In genomic region chr17:43873091-43873490, GRCh38 we compare ENCODE assay signal across 27 cellular contexts. TPM values are rescaled to one million over a fixed set of nuclear protein-coding genes. Genes with fewer than 3 reads are reported as not detected.
DNase-seq lines count a peak whose midpoint lies in the region; ATAC-seq and TF ChIP-seq lines count a peak whose summit lies in the region.
"Had no signal": no experiment of that assay in that cellular context is flagged by ENCODE, and none has a peak within 500 bp of the region (broad histone marks: within the 10 kb centered on the region; RNA-seq: fewer than 3 reads in every experiment).

No MANE protein-coding gene starts in this region.

- H3K4me3 ChIP-seq in breast epithelium = no peak overlapping the region
- H3K4me3 ChIP-seq in PC-3 (ENCODE audit: low read length) = no peak overlapping the region
- no peak overlapping the region for H3K4me3 ChIP-seq in kidney epithelial cell (ENCODE audit: low read depth, low read length)
- no peak overlapping the region for H3K4me3 ChIP-seq in gastroesophageal sphincter
- H3K4me3 ChIP-seq: gastrocnemius medialis, GM23248, K562 had no signal

- H3K27ac Mint-ChIP-seq in MCF 10A (ENCODE audit: low read depth, unreplicated experiment) = no peak overlapping the region
- H3K27ac Mint-ChIP-seq in natural killer cell treated with Interleukin-12 subunit alpha and Interleukin-12 subunit beta and Interleukin-15 and Interleukin-18, amount 100 ng/mL, for 72 hours = no peak overlapping the region
- H3K27ac Mint-ChIP-seq: nephron progenitor cell had no signal

- H4K20me1 ChIP-seq in PC-3 (ENCODE audit: low read length) = no peaks in the 10 kb centered on the region

- H3K4me1 ChIP-seq in breast epithelium = no peaks in the 10 kb centered on the region
- no peaks in the 10 kb centered on the region for H3K4me1 ChIP-seq in PC-3 (ENCODE audit: insufficient read depth, low read length)
- no peaks in the 10 kb centered on the region for H3K4me1 ChIP-seq in gastroesophageal sphincter
- H3K4me1 ChIP-seq: gastrocnemius medialis, upper lobe of right lung had no signal

- no peak for TF ChIP-seq POLR2A in breast epithelium (IDR thresholded peaks at IDR 0.05)
- no peak for TF ChIP-seq POLR2A in gastroesophageal sphincter (IDR thresholded peaks at IDR 0.05)

- CTCF ChIA-PET in MCF 10A (lab: Yijun Ruan, JAX) (interaction anchor here (0.6 kb wide), 2 partner anchors 437 to 1406 kb away, joined by 3 read pairs; no protein-coding TSS in a partner anchor), PC-3 (lab: Charles Lee) (no interaction called here)

- no TSS peak for BruUV-seq in MCF 10A (replicated peaks; lab: Mats Ljungman, UMichigan)
- BruUV-seq in PC-3 (replicated peaks; lab: Mats Ljungman, UMichigan) = no TSS peak

- H3K4me2 ChIP-seq in PC-3 (ENCODE audit: low read length) = no peak overlapping the region

- H3K9me3 ChIP-seq in breast epithelium (no peaks in the 10 kb centered on the region), PC-3 (ENCODE audit: low read length) (no peaks in the 10 kb centered on the region), gastroesophageal sphincter (no peaks in the 10 kb centered on the region)
- H3K9me3 ChIP-seq: gastrocnemius medialis, SJSA1, upper lobe of right lung had no signal

- no peaks in the 10 kb centered on the region for H3F3A ChIP-seq in PC-3 (ENCODE audit: low read length, unreplicated experiment)

- no peak overlapping the region for H3K9ac ChIP-seq in PC-3 (ENCODE audit: low read length)
- H3K9ac ChIP-seq: GM23248 had no signal

- H3K79me2 ChIP-seq in PC-3 (ENCODE audit: low read length) = no peaks in the 10 kb centered on the region

- H3K4me3 Mint-ChIP-seq in MCF 10A (ENCODE audit: unreplicated experiment) = no peak overlapping the region
- H3K4me3 Mint-ChIP-seq in natural killer cell treated with Interleukin-12 subunit alpha and Interleukin-12 subunit beta and Interleukin-15 and Interleukin-18, amount 100 ng/mL, for 72 hours = no peak overlapping the region
- H3K4me3 Mint-ChIP-seq: nephron progenitor cell had no signal

- TF ChIP-seq EP300 in gastroesophageal sphincter (IDR thresholded peaks at IDR 0.05) = no peak

- POLR2A ChIA-PET in MCF 10A (lab: Yijun Ruan, JAX) (interaction anchor here (0.7 kb wide), 1 partner anchor 569 kb away, joined by 3 read pairs; no protein-coding TSS in a partner anchor), PC-3 (lab: Charles Lee; ENCODE audit: unreplicated experiment) (interaction anchor here (0.7 kb wide), 1 partner anchor 172 kb away, joined by 3 read pairs; no protein-coding TSS in a partner anchor)

- TF ChIP-seq CTCF in MCF 10A (IDR thresholded peaks at IDR 0.05; ENCODE audit: unreplicated experiment) (peak; percentile 5), breast epithelium (IDR thresholded peaks at IDR 0.05) (no peak), PC-3 (conservative IDR thresholded peaks at IDR 0.05; ENCODE audit: low read depth, low read length) (0 out of 2 replicates have a peak, but pooled peaks have one; percentile 26), kidney epithelial cell (IDR thresholded peaks at IDR 0.05; ENCODE audit: insufficient read depth, low read length, poor library complexity, severe bottlenecking) (peak; percentile 9), gastroesophageal sphincter (IDR thresholded peaks at IDR 0.05) (no peak)

- no peak overlapping the region for H2AFZ ChIP-seq in PC-3 (ENCODE audit: low read length)
- H2AFZ ChIP-seq: GM23248 had no signal

- no peak overlapping the region for H3K27ac ChIP-seq in breast epithelium
- H3K27ac ChIP-seq in PC-3 (ENCODE audit: low read length) = no peak overlapping the region
- no peak overlapping the region for H3K27ac ChIP-seq in gastroesophageal sphincter
- H3K27ac ChIP-seq: gastrocnemius medialis, GM23248, SJSA1, VCaP had no signal

- H3K36me3 ChIP-seq in breast epithelium = no peaks in the 10 kb centered on the region
- H3K36me3 ChIP-seq in PC-3 (ENCODE audit: low read depth, low read length) = no peaks in the 10 kb centered on the region
- H3K36me3 ChIP-seq in kidney epithelial cell (ENCODE audit: control insufficient read depth, insufficient read depth, low read length) = no peaks in the 10 kb centered on the region
- peaks cover 0 to 26% of the 10 kb centered on the region in 2 donors for H3K36me3 ChIP-seq in gastroesophageal sphincter
- H3K36me3 ChIP-seq: gastrocnemius medialis, SJSA1, upper lobe of right lung had no signal

- peaks cover 38% of the 10 kb centered on the region for H3K27me3 Mint-ChIP-seq in MCF 10A (ENCODE audit: insufficient read depth, unreplicated experiment)
- H3K27me3 Mint-ChIP-seq in natural killer cell treated with Interleukin-12 subunit alpha and Interleukin-12 subunit beta and Interleukin-15 and Interleukin-18, amount 100 ng/mL, for 72 hours = peaks cover 24 to 27% of the 10 kb centered on the region in 2 donors

- H3K4me1 Mint-ChIP-seq in MCF 10A (ENCODE audit: insufficient read depth, unreplicated experiment) = peaks cover 8% of the 10 kb centered on the region
- no peaks in the 10 kb centered on the region for H3K4me1 Mint-ChIP-seq in natural killer cell treated with Interleukin-12 subunit alpha and Interleukin-12 subunit beta and Interleukin-15 and Interleukin-18, amount 100 ng/mL, for 72 hours (ENCODE audit: low read depth in 2 of 2)

- H3K36me3 Mint-ChIP-seq in MCF 10A (ENCODE audit: insufficient read depth, unreplicated experiment) = no peaks in the 10 kb centered on the region
- H3K36me3 Mint-ChIP-seq in natural killer cell treated with Interleukin-12 subunit alpha and Interleukin-12 subunit beta and Interleukin-15 and Interleukin-18, amount 100 ng/mL, for 72 hours = no peaks in the 10 kb centered on the region

- intact Hi-C loops in MCF 10A (cut with micrococcal nuclease) (no loop called here), breast epithelium (cut with DNase I; ENCODE audit: low total_unique reads) (no loop called here), PC-3 (cut with micrococcal nuclease) (no loop called here)

- DNase-seq in MCF 10A (ENCODE audit: unreplicated experiment) = no peak
- no peak for DNase-seq in breast epithelium (ENCODE audit: low spot score in 2 of 2)
- DNase-seq in PC-3 = no peak
- DNase-seq in kidney epithelial cell (ENCODE audit: low read depth) = no peak
- no peak for DNase-seq in natural killer cell treated with Interleukin-12 subunit alpha and Interleukin-12 subunit beta and Interleukin-15 and Interleukin-18, amount 100 ng/mL, for 72 hours (ENCODE audit: low spot score)
- no peak for DNase-seq in NCI-H69 (lab: John Stamatoyannopoulos, UW)
- DNase-seq: activated naive CD4-positive, alpha-beta T cell; C1 segment of cervical spinal cord; DMS153; erythroblast; gastrocnemius medialis; GM23248; kidney glomerular epithelial cell; mesenchymal stem cell; NCI-H187 treated with DMSO at 0.1 percent for 48 hours; NCI-H2227 treated with DMSO at 0.1 percent for 48 hours; nephron progenitor cell; posterior cingulate gyrus; stimulated activated CD4-positive, alpha-beta T cell treated with anti-CD3 and anti-CD28 coated beads, Interleukin-4, amount 100 ng/mL, for 4 hours; upper lobe of right lung had no signal

- WGBS in gastroesophageal sphincter (ENCODE audit: low coverage in 1 of 2), 2 donors = 47 to 54% methylated on average over 4 to 5 of the region's 5 CpGs

- H3K27me3 ChIP-seq in breast epithelium (peaks cover 0 to 3% of the 10 kb centered on the region in 2 donors), PC-3 (ENCODE audit: low read length) (peaks cover 15% of the 10 kb centered on the region), kidney epithelial cell (ENCODE audit: control insufficient read depth, insufficient read depth, low read length) (peaks cover 6% of the 10 kb centered on the region), gastroesophageal sphincter (peaks cover 7% of the 10 kb centered on the region)
- H3K27me3 ChIP-seq: gastrocnemius medialis had no signal

- no peaks in the 10 kb centered on the region for H3K9me3 Mint-ChIP-seq in MCF 10A (ENCODE audit: unreplicated experiment)
- no peaks in the 10 kb centered on the region for H3K9me3 Mint-ChIP-seq in natural killer cell treated with Interleukin-12 subunit alpha and Interleukin-12 subunit beta and Interleukin-15 and Interleukin-18, amount 100 ng/mL, for 72 hours

- no peaks in the 10 kb centered on the region for H3K9me2 ChIP-seq in PC-3 (replicated peaks; ENCODE audit: low read length)

- ATAC-seq in PC-3 (no peak), HG03045 (IDR thresholded peaks at IDR 0.05; ENCODE audit: unreplicated experiment) (no peak), gastroesophageal sphincter (no peak)
- no peak for ATAC-seq in natural killer cell treated with Interleukin-12 subunit alpha and Interleukin-12 subunit beta and Interleukin-15 and Interleukin-18, amount 100 ng/mL, for 72 hours
- ATAC-seq: gastrocnemius medialis, K562, Panc1, upper lobe of right lung had no signal

RNA-seq across cellular contexts. Expression of gene CD300LG, which starts 26.1 kb away (rescaled TPM):
- total RNA-seq in MCF 10A (2022) (not detected in 2 replicates), breast epithelium (10 to 100 TPM; 17.9 to 69.2 (median 51.0) TPM), PC-3 (2014; rRNA removed) (not detected in 2 replicates), kidney epithelial cell (not detected in 2 replicates), gastroesophageal sphincter (10 to 100 TPM in 1 of 4 donors, 1 to 10 TPM in 3; 1.6 to 16.2 (median 3.7) TPM)
- not detected for total RNA-seq in natural killer cell treated with Interleukin-12 subunit alpha and Interleukin-12 subunit beta and Interleukin-15 and Interleukin-18, amount 100 ng/mL, for 72 hours
- total RNA-seq: GM23248; K562; SJSA1; T-helper 2 cell treated with Interferon-gamma antibody and Interleukin-4, amounts not matched to agents 100 ng/mL and 5 ng/mL, for 36 hours had no signal

RNA-seq across cellular contexts. Expression of gene MPP2, which starts 34.2 kb away (rescaled TPM):
- total RNA-seq in MCF 10A (2022) (not detected in 2 replicates), breast epithelium (1 to 10 TPM; 2.6 to 7.9 (median 3.9) TPM), PC-3 (2014; rRNA removed) (7.7 and 8.2 TPM in 2 replicates), kidney epithelial cell (2.7 and 3.0 TPM in 2 replicates), gastroesophageal sphincter (10 to 100 TPM in 3 of 4 donors, 1 to 10 TPM in 1; 6.3 to 20.9 (median 15.1) TPM)
- under 1 TPM; 0.47 to 0.64 TPM for total RNA-seq in natural killer cell treated with Interleukin-12 subunit alpha and Interleukin-12 subunit beta and Interleukin-15 and Interleukin-18, amount 100 ng/mL, for 72 hours

RNA-seq across cellular contexts. Expression of gene MPP3, which starts 40.1 kb away (rescaled TPM):
- total RNA-seq in MCF 10A (2022) (18.7 and 24.5 TPM in 2 replicates), breast epithelium (10 to 100 TPM; 24.2 to 26.3 (median 26.2) TPM), PC-3 (2014; rRNA removed) (34.3 and 46.8 TPM in 2 replicates), kidney epithelial cell (4.1 and 13.2 TPM in 2 replicates), gastroesophageal sphincter (10 to 100 TPM in 1 of 4 donors, 1 to 10 TPM in 3; 5.1 to 10.8 (median 7.8) TPM)
- not detected for total RNA-seq in natural killer cell treated with Interleukin-12 subunit alpha and Interleukin-12 subunit beta and Interleukin-15 and Interleukin-18, amount 100 ng/mL, for 72 hours
- total RNA-seq: T-helper 2 cell treated with Interferon-gamma antibody and Interleukin-4, amounts not matched to agents 100 ng/mL and 5 ng/mL, for 36 hours had no signal

Comparison
In these comparisons a context has a peak if more than half of its experiments do, and no peak if none do; other contexts are left out.
1. CTCF ChIP-seq: peak in MCF 10A (single experiment), PC-3 (single experiment) and kidney epithelial cell (single experiment); none in breast epithelium (0 of 3) and gastroesophageal sphincter (0 of 4).